In genomic region chr2:20091305-20091991, GRCh38 we compare ENCODE assay signal across 10 cellular contexts. TPM values are rescaled to one million over a fixed set of nuclear protein-coding genes. Genes with fewer than 3 reads are reported as not detected.
DNase-seq lines count a peak whose midpoint lies in the region; ATAC-seq and TF ChIP-seq lines count a peak whose summit lies in the region.
"Had no signal": no experiment of that assay in that cellular context is flagged by ENCODE, and none has a peak within 500 bp of the region (broad histone marks: within the 10 kb centered on the region; RNA-seq: fewer than 3 reads in every experiment).

No MANE protein-coding gene starts in this region.

- no peak overlapping the region for H3K4me3 Mint-ChIP-seq in H9

- peaks cover 6% of the 10 kb centered on the region for H3K27me3 Mint-ChIP-seq in H9 (ENCODE audit: low read depth)

- H3K18ac ChIP-seq in neuronal stem cell (ENCODE audit: low read length): no peak overlapping the region
- no peak overlapping the region for H3K18ac ChIP-seq in H9 (ENCODE audit: insufficient read length, low read depth, low read length)

- H3K36me3 ChIP-seq in neuronal stem cell (replicated peaks in 1 of 2; ENCODE audit: control insufficient read depth in 2 of 2, insufficient read depth in 2 of 2, low read length in 2 of 2): no peaks in the 10 kb centered on the region
- no peaks in the 10 kb centered on the region for H3K36me3 ChIP-seq in colonic mucosa
- H3K36me3 ChIP-seq: Peyer's patch had no signal

- no peak overlapping the region for H3K23ac ChIP-seq in neuronal stem cell (ENCODE audit: low read depth, low read length, poor library complexity)
- no peak overlapping the region for H3K23ac ChIP-seq in H9 (ENCODE audit: insufficient read length, low read depth, low read length)

- peaks cover 7 to 8% of the 10 kb centered on the region in 2 donors for H3K4me1 ChIP-seq in neuronal stem cell (ENCODE audit: control insufficient read depth in 2 of 2, insufficient read depth in 1 of 2, low read depth in 1 of 2, low read length in 2 of 2)
- H3K4me1 ChIP-seq in colonic mucosa: no peaks in the 10 kb centered on the region
- no peaks in the 10 kb centered on the region; the same call in 1 of the 2 replicates for H3K4me1 ChIP-seq in H9 (ENCODE audit: insufficient read depth, low read length)
- H3K4me1 ChIP-seq: Peyer's patch had no signal

- no peak overlapping the region; a peak in 1 of 7 replicates for H3K27ac Mint-ChIP-seq in H9

- no peak overlapping the region for H2BK120ac ChIP-seq in neuronal stem cell (ENCODE audit: low read depth, low read length)
- H2BK120ac ChIP-seq in H9 (ENCODE audit: low read depth, low read length, poor library complexity, severe bottlenecking): no peak overlapping the region

- peaks cover 0 to 5% (median 0%) of the 10 kb centered on the region in 3 experiments for H3K27me3 ChIP-seq in neuronal stem cell (ENCODE audit: control insufficient read depth in 3 of 3, insufficient read depth in 3 of 3, low read depth in 1 of 3, low read length in 3 of 3)
- no peaks in the 10 kb centered on the region for H3K27me3 ChIP-seq in colonic mucosa
- no peaks in the 10 kb centered on the region for H3K27me3 ChIP-seq in H9 (ENCODE audit: insufficient read depth, low read length)
- H3K27me3 ChIP-seq: Peyer's patch had no signal

- no peak overlapping the region for H4K91ac ChIP-seq in neuronal stem cell (ENCODE audit: low read depth, low read length, poor library complexity)
- no peak overlapping the region for H4K91ac ChIP-seq in H9 (ENCODE audit: insufficient read length, low read depth, low read length)

- H2BK5ac ChIP-seq in neuronal stem cell (ENCODE audit: low read length) (no peak overlapping the region), H9 (ENCODE audit: insufficient read length, low read length) (no peak overlapping the region)

- H4K8ac ChIP-seq in neuronal stem cell (ENCODE audit: low read depth, low read length): no peak overlapping the region
- no peak overlapping the region for H4K8ac ChIP-seq in H9 (replicated peaks; ENCODE audit: insufficient read length, low read depth, low read length)

- TF ChIP-seq CTCF in AG09319 (IDR thresholded peaks at IDR 0.05; ENCODE audit: low read depth, low read length): no peak
- no peak for TF ChIP-seq CTCF in colonic mucosa (IDR thresholded peaks at IDR 0.05)
- TF ChIP-seq CTCF in H9 (conservative IDR thresholded peaks at IDR 0.05): no peak

- in situ Hi-C loops in SK-MEL-5 (cut with HindIII; ENCODE audit: low pct_unique_long_range_greater_than_20kb, low sequenced_read_pairs): loop anchor here (10.0 kb wide), 1 partner anchor 147 kb away; no protein-coding TSS in a partner anchor

- H2AFZ ChIP-seq in neuronal stem cell (ENCODE audit: low read length): peak overlapping the region; percentile 32
- H2AFZ ChIP-seq in H9 (ENCODE audit: low read length): no peak overlapping the region

- no peak overlapping the region for H3K27ac ChIP-seq in neuronal stem cell (replicated peaks; ENCODE audit: low read length)
- no peak overlapping the region for H3K27ac ChIP-seq in colonic mucosa
- H3K27ac ChIP-seq in H9 (ENCODE audit: insufficient read length, low read depth, low read length): no peak overlapping the region

- no CpG with 5 or more reads among the region's 11 CpGs for WGBS in neuronal stem cell (ENCODE audit: extremely low coverage in 2 of 2, insufficient read length in 2 of 2, insufficient replicate concordance in 1 of 2), 2 donors
- no CpG with 5 or more reads among the region's 11 CpGs for WGBS in H9 (ENCODE audit: extremely low coverage, insufficient read length, low lambda C conversion rate)

- H3T11ph ChIP-seq in H9 (ENCODE audit: low read length): no peak overlapping the region

- H3K9me3 Mint-ChIP-seq in H9: no peaks in the 10 kb centered on the region

- no peaks in the 10 kb centered on the region for H3K79me2 ChIP-seq in H9 (ENCODE audit: insufficient read depth, low read length)

- H2BK15ac ChIP-seq in neuronal stem cell (ENCODE audit: low read length): no peak overlapping the region
- H2BK15ac ChIP-seq in H9 (ENCODE audit: low read depth, low read length): no peak overlapping the region

- H3K4me1 Mint-ChIP-seq in H9: peaks cover 19 to 30% of the 10 kb centered on the region in 2 experiments

- no peak for ATAC-seq in GM21529 (IDR thresholded peaks at IDR 0.05; ENCODE audit: unreplicated experiment)
- ATAC-seq in GM19324 (IDR thresholded peaks at IDR 0.05; ENCODE audit: low FRiP score, unreplicated experiment): no peak

- H3K79me1 ChIP-seq in neuronal stem cell (ENCODE audit: low read depth, low read length): no peaks in the 10 kb centered on the region
- no peaks in the 10 kb centered on the region for H3K79me1 ChIP-seq in H9 (ENCODE audit: insufficient read depth, low read depth, low read length, poor library complexity, severe bottlenecking)

- no peak overlapping the region for H3K56ac ChIP-seq in H9 (ENCODE audit: insufficient read length, low read depth, low read length)

- H2AK5ac ChIP-seq in neuronal stem cell (ENCODE audit: low read depth, low read length): no peak overlapping the region
- H2AK5ac ChIP-seq in H9 (ENCODE audit: insufficient read length, low read length): no peak overlapping the region

- peaks cover 0 to 6% of the 10 kb centered on the region in 2 donors for H3K9me3 ChIP-seq in neuronal stem cell (replicated peaks in 1 of 2; ENCODE audit: control insufficient read depth in 2 of 2, insufficient read depth in 1 of 2, low read depth in 1 of 2, low read length in 2 of 2)
- H3K9me3 ChIP-seq in colonic mucosa: no peaks in the 10 kb centered on the region
- H3K9me3 ChIP-seq in H9 (ENCODE audit: control insufficient read depth, low read depth, low read length): no peaks in the 10 kb centered on the region
- H3K9me3 ChIP-seq: Peyer's patch had no signal

- H4K5ac ChIP-seq in H9 (ENCODE audit: insufficient read length, low read depth, low read length): no peak overlapping the region

- no peak overlapping the region for H3K14ac ChIP-seq in neuronal stem cell (ENCODE audit: low read length)
- no peak overlapping the region for H3K14ac ChIP-seq in H9 (ENCODE audit: insufficient read depth, low read length)

- H3K4ac ChIP-seq in neuronal stem cell (ENCODE audit: low read length) (no peak overlapping the region), H9 (ENCODE audit: low read depth, low read length) (no peak overlapping the region)

- H3K4me3 ChIP-seq in neuronal stem cell (ENCODE audit: low read length in 2 of 2): no peak overlapping the region
- H3K4me3 ChIP-seq in colonic mucosa: no peak overlapping the region
- H3K4me3 ChIP-seq: Peyer's patch had no signal

- H3K36me3 Mint-ChIP-seq in H9 (ENCODE audit: insufficient read depth in 1 of 3, low read depth in 3 of 3): no peaks in the 10 kb centered on the region

- H2BK12ac ChIP-seq in neuronal stem cell (ENCODE audit: low read length) (no peak overlapping the region), H9 (ENCODE audit: insufficient read length, low read depth, low read length) (no peak overlapping the region)

- H3K9ac ChIP-seq in neuronal stem cell (ENCODE audit: low read depth, low read length, poor library complexity): no peak overlapping the region
- no peak overlapping the region for H3K9ac ChIP-seq in colonic mucosa (ENCODE audit: low read depth in 2 of 2, low read length in 2 of 2)
- no peak overlapping the region for H3K9ac ChIP-seq in H9 (ENCODE audit: extremely low read depth, insufficient read length, low read length)

- DNase-seq in AG09319 (ENCODE audit: extremely low read depth, low read depth) (peak; percentile 83), SK-MEL-5 (ENCODE audit: low read depth, low spot score) (peak; percentile 92), fibroblast of peridontal ligament (ENCODE audit: extremely low read depth) (peak; percentile 98), neuronal stem cell (ENCODE audit: low spot score) (no peak), colonic mucosa (no peak), H9 (no peak)
- DNase-seq: activated naive CD4-positive, alpha-beta T cell treated with Interleukin-2 at 50 U/mL for 16 hours had no signal

- intact Hi-C loops in colonic mucosa (cut with DNase I): no loop called here

- H4K20me1 ChIP-seq in H9 (ENCODE audit: control insufficient read depth, insufficient read depth, insufficient read length): no peaks in the 10 kb centered on the region

- H3K4me2 ChIP-seq in neuronal stem cell (ENCODE audit: insufficient read depth, low read length, poor library complexity, severe bottlenecking) (no peak overlapping the region), H9 (ENCODE audit: insufficient read depth, insufficient read length, low read length) (no peak overlapping the region)

- no peaks in the 10 kb centered on the region for H3K23me2 ChIP-seq in H9 (ENCODE audit: insufficient read length, low read depth, low read length, poor library complexity, severe bottlenecking)

- H2BK20ac ChIP-seq in H9 (ENCODE audit: low read depth, low read length, poor library complexity, severe bottlenecking): no peak overlapping the region

RNA-seq across cellular contexts. Expression of gene LAPTM4A, which starts 40.0 kb away (rescaled TPM):
- total RNA-seq in SK-MEL-5 (2014; rRNA removed; shearing (Covaris generic)): 105 and 108 TPM in 2 replicates
- polyA plus RNA-seq in SK-MEL-5 (2015; cell fraction: cytosol; rRNA removed): 226 and 249 TPM in 2 replicates
- polyA plus RNA-seq in SK-MEL-5 (2015; cell fraction: nucleus; rRNA removed): 38.1 and 62.3 TPM in 2 replicates
- polyA plus RNA-seq in neuronal stem cell (2013, experiment 1 of 2): 262 TPM
- polyA plus RNA-seq in neuronal stem cell (2013, experiment 2 of 2): 267 TPM
- total RNA-seq in colonic mucosa (100 to 1,000 TPM; 158 to 190 TPM), H9 (2021) (131 and 136 TPM in 2 replicates)

Comparison
In these comparisons a context has a peak if more than half of its experiments do, and no peak if none do; other contexts are left out.
1. DNase-seq: peak in AG09319 (single experiment), SK-MEL-5 (single experiment) and fibroblast of peridontal ligament (single experiment); none in neuronal stem cell (single experiment), colonic mucosa (single experiment) and H9 (single experiment).